16 cellular contexts compared by ENCODE assay signal in genomic region chr11:96145163-96145585, GRCh38.
DNase-seq lines count a peak whose midpoint lies in the region; ATAC-seq, FAIRE-seq and TF ChIP-seq lines count a peak whose summit lies in the region.
"Had no signal": no experiment of that assay in that cellular context is flagged by ENCODE, and none has a peak within 500 bp of the region (broad histone marks: within the 10 kb centered on the region; RNA-seq: fewer than 3 reads in every experiment).

No MANE protein-coding gene starts in this region.

- no peaks in the 10 kb centered on the region for H4K20me1 ChIP-seq in GM23248 (ENCODE audit: insufficient read depth)

- H3K4me3 Mint-ChIP-seq in mesothelial cell of epicardium: no peak overlapping the region
- H3K4me3 Mint-ChIP-seq: activated CD8-positive, alpha-beta T cell treated with anti-CD3 and anti-CD28 coated beads, Interleukin-2, amount 10 ng/mL, durations not matched to agents 7 days and 5 days; stimulated activated naive CD8-positive, alpha-beta T cell treated with anti-CD3 and anti-CD28 coated beads, Interleukin-15, Interleukin-2, amounts not matched to agents 100 ng/mL and 50 ng/mL, for 24 hours had no signal

- POLR2A ChIA-PET in A549 (lab: Yijun Ruan, JAX): interaction anchor here (0.7 kb wide), 1 partner anchor 89 kb away, joined by 4 read pairs; no protein-coding TSS in a partner anchor

- no peaks in the 10 kb centered on the region for H3K9me3 Mint-ChIP-seq in mesothelial cell of epicardium
- H3K9me3 Mint-ChIP-seq: stimulated activated naive CD8-positive, alpha-beta T cell treated with anti-CD3 and anti-CD28 coated beads, Interleukin-15, Interleukin-2, amounts not matched to agents 100 ng/mL and 50 ng/mL, for 24 hours had no signal

- no peak for TF ChIP-seq EP300 in A549 (IDR thresholded peaks at IDR 0.05)

- H3K4me1 Mint-ChIP-seq in mesothelial cell of epicardium: peaks cover 60% of the 10 kb centered on the region

- H3K9me3 ChIP-seq in A549 (no peaks in the 10 kb centered on the region), GM23248 (ENCODE audit: low read depth) (no peaks in the 10 kb centered on the region)

- TF ChIP-seq POLR2A in A549 (IDR thresholded peaks at IDR 0.05; ENCODE audit: low read length): no peak

- in situ Hi-C loops in GM23248 (cut with MboI): no loop called here

- no peaks in the 10 kb centered on the region for H3K27me3 Mint-ChIP-seq in mesothelial cell of epicardium (ENCODE audit: low read depth)
- H3K27me3 Mint-ChIP-seq: stimulated activated naive CD8-positive, alpha-beta T cell treated with anti-CD3 and anti-CD28 coated beads, Interleukin-15, Interleukin-2, amounts not matched to agents 100 ng/mL and 50 ng/mL, for 24 hours had no signal

- ATAC-seq in A549 (peak in 1 of 2 experiments; percentile 51; a peak in 3 of 6 replicates), HG03432 (IDR thresholded peaks at IDR 0.05; ENCODE audit: unreplicated experiment) (no peak), HG03045 (IDR thresholded peaks at IDR 0.05; ENCODE audit: unreplicated experiment) (no peak)
- ATAC-seq: activated CD8-positive, alpha-beta T cell treated with anti-CD3 and anti-CD28 coated beads, Interleukin-2, amount 10 ng/mL, durations not matched to agents 7 days and 5 days; sciatic nerve had no signal

- H3K4me1 ChIP-seq in A549 (peaks cover 26% of the 10 kb centered on the region), GM23248 (ENCODE audit: insufficient read depth) (peaks cover 82% of the 10 kb centered on the region)

- peaks cover 64% of the 10 kb centered on the region for H3F3A ChIP-seq in GM23248 (ENCODE audit: insufficient read depth)

- no peaks in the 10 kb centered on the region for H3K36me3 ChIP-seq in GM23248 (ENCODE audit: low read depth)
- H3K36me3 ChIP-seq: cardiac muscle cell had no signal

- CTCF ChIA-PET in A549 (lab: Yijun Ruan, JAX): interaction anchor here (0.6 to 1.4 kb wide), 3 partner anchors 90 to 218 kb away, joined by 3 to 6 read pairs (median 3); partner anchors contain the start of gene MAML2

- H3K27me3 ChIP-seq in GM23248 (replicated peaks; ENCODE audit: insufficient read depth): no peaks in the 10 kb centered on the region
- H3K27me3 ChIP-seq: cardiac muscle cell had no signal

- H3K4me2 ChIP-seq in A549: peak overlapping the region; percentile 18; the same call in 2 of the 3 replicates
- H3K4me2 ChIP-seq in GM23248 (ENCODE audit: unreplicated experiment): peak overlapping the region; percentile 55

- no peak overlapping the region for H3K4me3 ChIP-seq in A549
- H3K4me3 ChIP-seq in GM23248: no peak overlapping the region; the same call in 1 of the 2 replicates
- H3K4me3 ChIP-seq: cardiac muscle cell had no signal

- peak in 1 of 2 experiments; percentile 26 for DNase-seq in A549 (ENCODE audit: low read depth in 1 of 2, low spot score in 1 of 2)
- DNase-seq in GM23248: peak; percentile 65
- DNase-seq in mesothelial cell of epicardium (ENCODE audit: low spot score in 2 of 2, unreplicated experiment in 2 of 2): no peak
- DNase-seq in GM19240 (ENCODE audit: insufficient read length, low spot score): no peak
- no peak for DNase-seq in activated T-cell treated with anti-CD3 and anti-CD28 coated beads, Interleukin-2, amount 50 U/mL, for 1 hour
- DNase-seq: activated CD8-positive, alpha-beta T cell treated with anti-CD3 and anti-CD28 coated beads, Interleukin-2, amount 10 ng/mL, durations not matched to agents 7 days and 5 days; activated effector memory CD4-positive, alpha-beta T cell treated with Interleukin-2 at 50 U/mL for 16 hours; AML-193; DND-41 had no signal

- TF ChIP-seq CTCF in A549 (IDR thresholded peaks at IDR 0.05) (no peak), VCaP (conservative IDR thresholded peaks at IDR 0.05) (no peak), mesothelial cell of epicardium (IDR thresholded peaks at IDR 0.05; ENCODE audit: unreplicated experiment) (no peak)

- peaks cover 90% of the 10 kb centered on the region for H3K79me2 ChIP-seq in GM23248 (ENCODE audit: insufficient read depth)

- H3K36me3 Mint-ChIP-seq in mesothelial cell of epicardium: no peaks in the 10 kb centered on the region

- peak overlapping the region; percentile 72 for H3K27ac Mint-ChIP-seq in mesothelial cell of epicardium
- H3K27ac Mint-ChIP-seq: activated CD8-positive, alpha-beta T cell treated with anti-CD3 and anti-CD28 coated beads, Interleukin-2, amount 10 ng/mL, durations not matched to agents 7 days and 5 days; stimulated activated naive CD8-positive, alpha-beta T cell treated with anti-CD3 and anti-CD28 coated beads, Interleukin-15, Interleukin-2, amounts not matched to agents 100 ng/mL and 50 ng/mL, for 24 hours had no signal

- FAIRE-seq in A549 (lab: Jason Lieb, UNC): no peak
- FAIRE-seq: GM12891 had no signal

- H3K9me2 ChIP-seq in GM23248 (ENCODE audit: insufficient read depth): no peaks in the 10 kb centered on the region

- 19% methylated on average over 4 of the region's 4 CpGs for WGBS in A549 (ENCODE audit: missing lambda C conversion rate)
- 32 to 33% methylated on average over 4 of the region's 4 CpGs for WGBS in GM23248 (ENCODE audit: low coverage in 1 of 2, low lambda C conversion rate in 2 of 2, missing lambda C conversion rate in 2 of 2), 2 experiments

- peak overlapping the region; percentile 2; the same call in 1 of the 2 replicates for H3K9ac ChIP-seq in GM23248

- H2AFZ ChIP-seq in GM23248: no peak overlapping the region

- H3K27ac ChIP-seq in A549: no peak overlapping the region; a peak in 1 of 6 replicates
- peak overlapping the region; percentile 40 for H3K27ac ChIP-seq in GM23248
- peak overlapping the region; percentile 84 for H3K27ac ChIP-seq in VCaP
- H3K27ac ChIP-seq: cardiac muscle cell had no signal

- no peak for TF ChIP-seq RAD21 in A549 (conservative IDR thresholded peaks at IDR 0.05 in 1 of 2, IDR thresholded peaks at IDR 0.05 in 1 of 2)

TF ChIP-seq in A549, 52 proteins besides CTCF, POLR2A, EP300 and RAD21:
- peak; percentile 81 for TF ChIP-seq GATA3 (IDR thresholded peaks at IDR 0.05; ENCODE audit: borderline replicate concordance)
- TF ChIP-seq SREBF2 (IDR thresholded peaks at IDR 0.05): no peak
- no peak for TF ChIP-seq NR3C1 (IDR thresholded peaks at IDR 0.05)
- no peak for TF ChIP-seq BCL3 (IDR thresholded peaks at IDR 0.05)
- no peak for TF ChIP-seq ZC3H11A (IDR thresholded peaks at IDR 0.05)
- TF ChIP-seq BHLHE40 (IDR thresholded peaks at IDR 0.05; ENCODE audit: low read depth, low read length): no peak
- TF ChIP-seq MAZ (IDR thresholded peaks at IDR 0.05; ENCODE audit: borderline replicate concordance, low read depth, low read length): no peak

Comparison
In these comparisons a context has a peak if more than half of its experiments do, and no peak if none do; other contexts are left out.
1. H3K27ac ChIP-seq: peak in GM23248 (single experiment) and VCaP (single experiment); none in A549 (0 of 2).